10 cellular contexts compared by ENCODE assay signal in genomic region chr3:195897853-195898415, GRCh38. TPM values are rescaled to one million over a fixed set of nuclear protein-coding genes. Genes with fewer than 3 reads are reported as not detected.
DNase-seq lines count a peak whose midpoint lies in the region; FAIRE-seq and TF ChIP-seq lines count a peak whose summit lies in the region.
"Had no signal": no experiment of that assay in that cellular context is flagged by ENCODE, and none has a peak within 500 bp of the region (broad histone marks: within the 10 kb centered on the region; RNA-seq: fewer than 3 reads in every experiment).

No MANE protein-coding gene starts in this region.

- H3K27me3 Mint-ChIP-seq in CD14-positive monocyte (ENCODE audit: low read depth in 3 of 3) = no peaks in the 10 kb centered on the region
- H3K27me3 Mint-ChIP-seq in mesothelial cell of epicardium (ENCODE audit: low read depth) = peaks cover 4% of the 10 kb centered on the region

- H3K36me3 Mint-ChIP-seq in CD14-positive monocyte = peaks cover 12 to 26% of the 10 kb centered on the region in 2 donors
- peaks cover 3% of the 10 kb centered on the region for H3K36me3 Mint-ChIP-seq in mesothelial cell of epicardium

- H3K36me3 ChIP-seq in H7 (replicated peaks; ENCODE audit: control insufficient read depth, insufficient read depth, low read length) = no peaks in the 10 kb centered on the region
- H3K36me3 ChIP-seq: colonic mucosa, pancreas had no signal

- no peaks in the 10 kb centered on the region for H3K27me3 ChIP-seq in H7 (ENCODE audit: control insufficient read depth, insufficient read depth, low read length)
- H3K27me3 ChIP-seq: colonic mucosa, pancreas had no signal

- FAIRE-seq in frontal cortex (lab: Jason Lieb, UNC) = no peak
- FAIRE-seq: pancreas had no signal

- intact Hi-C loops in CD14-positive monocyte (cut with micrococcal nuclease) = no loop called here

- H3K4me3 Mint-ChIP-seq in CD14-positive monocyte (peak overlapping the region in 1 of 2 donors; percentile 28), mesothelial cell of epicardium (peak overlapping the region; percentile 38)

- TF ChIP-seq CTCF in CD14-positive monocyte (IDR thresholded peaks at IDR 0.05) = no peak
- TF ChIP-seq CTCF in mesothelial cell of epicardium (IDR thresholded peaks at IDR 0.05; ENCODE audit: unreplicated experiment) = no peak

- no peak overlapping the region for H3K4me3 ChIP-seq in H7 (ENCODE audit: insufficient read depth, low read depth, low read length)
- H3K4me3 ChIP-seq: colonic mucosa, pancreas had no signal

- DNase-seq in CD14-positive monocyte (ENCODE audit: low spot score) (no peak), H7 (peak; percentile 82), amniotic epithelial cell (ENCODE audit: low read depth) (peak; percentile 15), mesothelial cell of epicardium (ENCODE audit: low spot score in 2 of 2, unreplicated experiment in 2 of 2) (no peak), NCI-H2227 (lab: John Stamatoyannopoulos, UW; ENCODE audit: unreplicated experiment) (no peak), frontal cortex (ENCODE audit: low spot score in 2 of 2) (no peak), dedifferentiated amniotic fluid mesenchymal stem cell (ENCODE audit: extremely low spot score) (no peak)
- DNase-seq: colonic mucosa, RPMI8226 had no signal

- peaks cover 0 to 1% (median 0%) of the 10 kb centered on the region in 7 donors for H3K9me3 Mint-ChIP-seq in CD14-positive monocyte
- no peaks in the 10 kb centered on the region for H3K9me3 Mint-ChIP-seq in mesothelial cell of epicardium

- H3K27ac Mint-ChIP-seq in CD14-positive monocyte (peak overlapping the region; percentile 48 to 99 (median 82)), mesothelial cell of epicardium (peak overlapping the region; percentile 78)

- peaks cover 83% of the 10 kb centered on the region for H3K4me1 Mint-ChIP-seq in CD14-positive monocyte
- peaks cover 44% of the 10 kb centered on the region for H3K4me1 Mint-ChIP-seq in mesothelial cell of epicardium

RNA-seq across cellular contexts. Expression of gene TNK2, which starts 10.4 kb away (rescaled TPM):
- polyA plus RNA-seq in CD14-positive monocyte = 1 to 10 TPM in 1 of 2 donors, under 1 TPM in 1; 0.84 to 1.8 TPM
- 30.3 and 30.5 TPM in 2 replicates for total RNA-seq in H7 (2014; rRNA removed; shearing (Covaris generic))
- total RNA-seq in mesothelial cell of epicardium (45.8 to 49.1 TPM (median 47.6 TPM) in 3 replicates), frontal cortex (11.0 TPM)

Comparison
In these comparisons a context has a peak if more than half of its experiments do, and no peak if none do; other contexts are left out.
1. DNase-seq: peak in H7 (single experiment) and amniotic epithelial cell (single experiment); none in CD14-positive monocyte (single experiment), mesothelial cell of epicardium (0 of 2), NCI-H2227 (single experiment), frontal cortex (0 of 2) and dedifferentiated amniotic fluid mesenchymal stem cell (single experiment).